Comparison of ENCODE assay signal across 1 cellular context in the genomic region with DNA sequence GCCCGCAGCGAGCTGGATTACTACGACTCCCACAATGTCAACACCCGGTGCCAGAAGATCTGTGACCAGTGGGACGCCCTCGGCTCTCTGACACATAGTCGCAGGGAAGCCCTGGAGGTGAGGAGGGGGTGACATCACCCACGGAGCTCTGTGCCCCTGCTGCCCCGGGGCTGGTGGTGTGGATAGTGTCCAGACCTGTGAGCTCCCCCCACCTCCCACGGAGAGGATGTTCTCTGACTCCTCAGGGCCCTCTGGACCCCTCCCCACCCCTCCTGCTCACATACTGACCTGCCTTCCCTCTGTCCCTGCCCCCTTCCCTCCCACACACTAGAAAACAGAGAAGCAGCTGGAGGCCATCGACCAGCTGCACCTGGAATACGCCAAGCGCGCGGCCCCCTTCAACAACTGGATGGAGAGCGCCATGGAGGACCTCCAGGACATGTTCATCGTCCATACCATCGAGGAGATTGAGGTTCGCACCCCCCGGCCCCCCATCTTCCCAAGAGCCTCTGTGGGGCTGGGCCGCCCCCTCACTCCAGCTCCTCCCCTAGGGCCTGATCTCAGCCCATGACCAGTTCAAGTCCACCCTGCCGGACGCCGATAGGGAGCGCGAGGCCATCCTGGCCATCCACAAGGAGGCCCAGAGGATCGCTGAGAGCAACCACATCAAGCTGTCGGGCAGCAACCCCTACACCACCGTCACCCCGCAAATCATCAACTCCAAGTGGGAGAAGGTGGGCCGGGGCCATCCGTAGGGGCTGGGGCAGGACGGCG.
TF ChIP-seq lines count a peak whose summit lies in the region.

No MANE protein-coding gene starts in this region.

TF ChIP-seq in SK-N-SH treated with all-trans-retinoic acid at 6 μM for 48 hours, 23 proteins besides CTCF, POLR2A, EP300 and RAD21:
- TF ChIP-seq BACH2 (CRISPR knock-in tag; IDR thresholded peaks at IDR 0.05; ENCODE audit: borderline replicate concordance) (no peak), ISL1 (CRISPR knock-in tag; IDR thresholded peaks at IDR 0.05) (no peak), TCF4 (CRISPR knock-in tag; IDR thresholded peaks at IDR 0.05; ENCODE audit: borderline replicate concordance) (no peak), ZFP3 (CRISPR knock-in tag; IDR thresholded peaks at IDR 0.05) (no peak), SNAI2 (CRISPR knock-in tag; IDR thresholded peaks at IDR 0.05) (no peak), ZFP30 (CRISPR knock-in tag; IDR thresholded peaks at IDR 0.05) (no peak), ZNF8 (CRISPR knock-in tag; IDR thresholded peaks at IDR 0.05) (no peak), ZC3H10 (CRISPR knock-in tag; IDR thresholded peaks at IDR 0.05) (no peak), CSDC2 (CRISPR knock-in tag; IDR thresholded peaks at IDR 0.05) (no peak)
